Comparison of ENCODE assay signal across 16 cellular contexts in genomic region chr11:123507043-123507442, GRCh38.
"Had no signal": no experiment of that assay in that cellular context is flagged by ENCODE, and none has a peak within 500 bp of the region (broad histone marks: within the 10 kb centered on the region; RNA-seq: fewer than 3 reads in every experiment).

No MANE protein-coding gene starts in this region.

- H3K27ac ChIP-seq: esophagus muscularis mucosa had no signal

- DNase-seq: activated naive CD4-positive, alpha-beta T cell treated with anti-CD3 and anti-CD28 coated beads, Interleukin-2, amount 10 ng/mL, durations not matched to agents 7 days and 5 days; cortex of kidney; effector CD4-positive, alpha-beta T cell; foreskin fibroblast; kidney glomerular epithelial cell; left ventricle myocardium superior; mucosa of descending colon; naive thymus-derived CD4-positive, alpha-beta T cell; SIG-M5; stimulated activated CD4-positive, alpha-beta T cell treated with anti-CD3 and anti-CD28 coated beads, Interleukin-15, amount 100 ng/mL, for 24 hours; stimulated activated CD4-positive, alpha-beta T cell treated with anti-CD3 and anti-CD28 coated beads, Interleukin-4, amount 100 ng/mL, for 1 hour; stimulated activated naive CD4-positive, alpha-beta T cell had no signal

- H3K4me3 ChIP-seq: esophagus muscularis mucosa, mucosa of descending colon had no signal

- ATAC-seq: activated CD4-positive, CD25-positive, alpha-beta regulatory T cell treated with anti-CD3 and anti-CD28 coated beads, Interleukin-2, amount 50 U/mL, for 24 hours; left ventricle myocardium superior; mucosa of descending colon; naive thymus-derived CD4-positive, alpha-beta T cell had no signal

- H3K4me3 Mint-ChIP-seq: activated naive CD4-positive, alpha-beta T cell treated with anti-CD3 and anti-CD28 coated beads, Interleukin-2, amount 10 ng/mL, durations not matched to agents 7 days and 5 days; memory B cell; naive thymus-derived CD4-positive, alpha-beta T cell; type B pancreatic cell had no signal

- H3K27me3 Mint-ChIP-seq: activated naive CD4-positive, alpha-beta T cell treated with anti-CD3 and anti-CD28 coated beads, Interleukin-2, amount 10 ng/mL, durations not matched to agents 7 days and 5 days; type B pancreatic cell had no signal

- H3K9me3 ChIP-seq: esophagus muscularis mucosa, mucosa of descending colon had no signal

- H3K9me3 Mint-ChIP-seq: activated naive CD4-positive, alpha-beta T cell treated with anti-CD3 and anti-CD28 coated beads, Interleukin-2, amount 10 ng/mL, durations not matched to agents 7 days and 5 days; memory B cell; type B pancreatic cell had no signal

- H3K27ac Mint-ChIP-seq: activated naive CD4-positive, alpha-beta T cell treated with anti-CD3 and anti-CD28 coated beads, Interleukin-2, amount 10 ng/mL, durations not matched to agents 7 days and 5 days; memory B cell; type B pancreatic cell had no signal

- H3K36me3 ChIP-seq: esophagus muscularis mucosa had no signal

- H3K36me3 Mint-ChIP-seq: memory B cell, type B pancreatic cell had no signal
